ENCODE assay signal across 9 cellular contexts in the genomic region with DNA sequence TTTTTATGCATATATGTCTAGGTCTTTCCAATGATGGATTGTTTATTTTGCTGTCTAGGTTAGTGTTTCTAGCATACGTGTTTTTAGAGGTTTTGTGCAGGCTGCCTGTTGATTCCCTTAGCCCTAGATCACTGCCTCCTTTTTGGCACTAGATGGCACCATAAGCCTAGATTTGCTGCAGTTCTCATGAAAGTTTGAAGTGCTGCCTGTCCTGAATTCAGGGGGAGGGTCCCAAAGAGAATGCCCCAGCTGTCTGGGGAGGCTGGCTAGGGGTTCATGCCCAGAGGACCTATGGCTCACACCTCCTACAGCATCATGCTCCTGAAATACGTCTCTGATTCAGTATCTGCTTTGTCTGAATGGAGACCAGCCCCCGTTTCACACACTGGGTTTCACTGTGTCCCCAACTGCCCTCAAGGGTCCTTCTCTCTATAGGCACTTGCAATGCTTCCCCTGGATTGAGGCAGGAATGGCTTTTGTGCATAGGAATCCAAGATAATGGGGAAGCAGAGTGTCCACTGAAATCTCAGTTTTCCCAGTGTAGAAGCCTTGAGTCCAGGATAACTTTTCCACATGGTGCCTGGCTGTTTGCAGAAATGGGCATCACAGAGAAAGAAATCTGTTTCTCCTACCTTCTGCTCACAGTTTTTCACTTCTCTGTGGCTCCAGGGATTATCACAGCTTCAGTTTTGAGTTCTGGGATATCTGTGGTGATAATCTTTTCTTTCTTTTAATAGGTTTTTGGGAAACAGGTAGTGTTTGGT. TPM values are rescaled to one million over a fixed set of nuclear protein-coding genes. Genes with fewer than 3 reads are reported as not detected.
DNase-seq lines count a peak whose midpoint lies in the region; ATAC-seq, FAIRE-seq and TF ChIP-seq lines count a peak whose summit lies in the region.
"Had no signal": no experiment of that assay in that cellular context is flagged by ENCODE, and none has a peak within 500 bp of the region (broad histone marks: within the 10 kb centered on the region; RNA-seq: fewer than 3 reads in every experiment).

No MANE protein-coding gene starts in this region.

- 48% methylated on average over 3 of the region's 3 CpGs for WGBS in GM12878 (ENCODE audit: insufficient coverage, insufficient replicate concordance, low lambda C conversion rate, missing lambda C conversion rate)
- no CpG with 5 or more reads among the region's 3 CpGs for WGBS in iPS DF 6.9 (ENCODE audit: insufficient coverage, insufficient read length)

- no peaks in the 10 kb centered on the region for H3K4me1 Mint-ChIP-seq in T-helper 17 cell

- RAD21 ChIA-PET in GM12878 (lab: Charles Lee; ENCODE audit: unreplicated experiment): no interaction called here

- no peak overlapping the region for H3K4me3 ChIP-seq in GM12878
- H3K4me3 ChIP-seq in iPS DF 6.9 (ENCODE audit: low read length): no peak overlapping the region

- TF ChIP-seq EP300 in GM12878 (IDR thresholded peaks at IDR 0.05; ENCODE audit: borderline replicate concordance in 1 of 2, control insufficient read depth in 1 of 2, low read depth in 2 of 2, low read length in 2 of 2): no peak

- H3K9me3 ChIP-seq in T-helper 17 cell (ENCODE audit: control insufficient read depth, low read length, poor library complexity, severe bottlenecking) (no peaks in the 10 kb centered on the region), GM12878 (replicated peaks; ENCODE audit: control insufficient read depth, insufficient read depth, low read length) (peaks cover 3% of the 10 kb centered on the region; the same call in 2 of the 3 replicates), iPS DF 6.9 (ENCODE audit: control insufficient read depth, insufficient read depth, low read length) (no peaks in the 10 kb centered on the region; the same call in 1 of the 2 replicates)

- DNase-seq in NCI-H524 (lab: John Stamatoyannopoulos, UW) (peak; percentile 27 to 50), NCI-H524 treated with DMSO at 0.1 percent for 48 hours (lab: John Stamatoyannopoulos, UW) (no peak), NCI-H1417 treated with DMSO at 0.1 percent for 48 hours (lab: John Stamatoyannopoulos, UW) (peak; percentile 34), T-helper 17 cell (peak in 2 of 3 donors; percentile 15 to 16), GM12878 (ENCODE audit: low read depth, low spot score) (peak; percentile 35), iPS DF 6.9 (ENCODE audit: low read depth, low spot score) (peak; percentile 77)
- peak; percentile 31 for DNase-seq in stimulated activated CD4-positive, alpha-beta T cell treated with anti-CD3 and anti-CD28 coated beads, Interleukin-2, amount 100 ng/mL, for 4 hours (ENCODE audit: low read depth)

- no peak overlapping the region for H3K4me3 Mint-ChIP-seq in T-helper 17 cell

- ATAC-seq in T-helper 17 cell: peak; percentile 77
- ATAC-seq in GM12878: peak; percentile 90
- ATAC-seq in GM19397 (IDR thresholded peaks at IDR 0.05; ENCODE audit: unreplicated experiment): no peak

- peak; percentile 90 for FAIRE-seq in GM12878 (lab: Jason Lieb, UNC)

- H2AFZ ChIP-seq in GM12878 (ENCODE audit: control insufficient read depth, low read depth, low read length): no peak overlapping the region

- H3K9ac ChIP-seq in GM12878 (ENCODE audit: control insufficient read depth, insufficient read depth, low read length): no peak overlapping the region

- TF ChIP-seq RAD21 in GM12878 (IDR thresholded peaks at IDR 0.05; ENCODE audit: insufficient read depth, low read depth, low read length): peak; percentile 95

- in situ Hi-C loops in GM12878 (cut with MboI): loop anchor here (5.0 kb wide), 2 partner anchors 161 to 861 kb away; no protein-coding TSS in a partner anchor

- H3K27ac ChIP-seq in GM12878 (ENCODE audit: control insufficient read depth, insufficient read depth): no peak overlapping the region
- H3K27ac ChIP-seq in iPS DF 6.9 (ENCODE audit: low read length): no peak overlapping the region
- H3K27ac ChIP-seq: epithelial cell of prostate had no signal

- H3K4me1 ChIP-seq in GM12878 (ENCODE audit: control insufficient read depth, insufficient read depth, low read length) (no peaks in the 10 kb centered on the region), iPS DF 6.9 (ENCODE audit: control insufficient read depth, insufficient read depth, low read length) (no peaks in the 10 kb centered on the region; the same call in 1 of the 2 replicates)

- H3K36me3 ChIP-seq in GM12878 (ENCODE audit: control insufficient read depth in 2 of 2, insufficient read depth in 2 of 2, low read length in 1 of 2) (no peaks in the 10 kb centered on the region), iPS DF 6.9 (ENCODE audit: control insufficient read depth, insufficient read depth, low read length) (no peaks in the 10 kb centered on the region)

- CTCF ChIA-PET in GM12878 (lab: Yijun Ruan, JAX): interaction anchor here (0.9 to 4.2 kb wide), 9 partner anchors 21 to 632 kb away, joined by 3 to 33 read pairs (median 3); no protein-coding TSS in a partner anchor

- POLR2A ChIA-PET in GM12878 (lab: Charles Lee): no interaction called here

- BruUV-seq in GM12878 (replicated peaks; lab: Mats Ljungman, UMichigan): no TSS peak

- peaks cover 8% of the 10 kb centered on the region for H3K27me3 Mint-ChIP-seq in T-helper 17 cell

- no peak overlapping the region for H3K4me2 ChIP-seq in GM12878 (ENCODE audit: control insufficient read depth, insufficient read depth)

- no peak overlapping the region for H3K27ac Mint-ChIP-seq in T-helper 17 cell

- no peaks in the 10 kb centered on the region for H3K79me2 ChIP-seq in GM12878 (ENCODE audit: control insufficient read depth, insufficient read depth, low read length)

- SMC1A ChIA-PET in GM12878 (lab: Charles Lee; ENCODE audit: uncharacterized antibody, unreplicated experiment): interaction anchor here (0.7 to 1.6 kb wide), 4 partner anchors 21 to 1230 kb away, joined by 3 to 4 read pairs (median 3); no protein-coding TSS in a partner anchor

- no peaks in the 10 kb centered on the region for H3K36me3 Mint-ChIP-seq in T-helper 17 cell (ENCODE audit: low read depth)

- intact Hi-C loops in GM12878 (cut with micrococcal nuclease; ENCODE audit: unreplicated experiment): loop anchor here (1.0 to 5.0 kb wide), 2 partner anchors 157 to 851 kb away; no protein-coding TSS in a partner anchor

- H3K27me3 ChIP-seq in GM12878 (replicated peaks in 1 of 2; ENCODE audit: control insufficient read depth in 2 of 2, insufficient read depth in 2 of 2, low read length in 1 of 2) (no peaks in the 10 kb centered on the region), iPS DF 6.9 (ENCODE audit: control insufficient read depth, insufficient read depth, low read length) (no peaks in the 10 kb centered on the region)

- TF ChIP-seq POLR2A in GM12878 (IDR thresholded peaks at IDR 0.05; ENCODE audit: low read depth, low read length): no peak

- no peaks in the 10 kb centered on the region for H4K20me1 ChIP-seq in GM12878 (ENCODE audit: control insufficient read depth, insufficient read depth)

- TF ChIP-seq CTCF in GM12878 (IDR thresholded peaks at IDR 0.05 in 2 of 3, conservative IDR thresholded peaks at IDR 0.05 in 1 of 3; ENCODE audit: control insufficient read depth in 2 of 3, extremely low read depth in 1 of 3, insufficient read depth in 1 of 3, low read depth in 3 of 3, low read length in 3 of 3): peak; percentile 80 to 83 (median 83)

TF ChIP-seq in GM12878, 131 proteins besides CTCF, POLR2A, EP300 and RAD21 (continues in another document):
- TF ChIP-seq, protein P1, sequence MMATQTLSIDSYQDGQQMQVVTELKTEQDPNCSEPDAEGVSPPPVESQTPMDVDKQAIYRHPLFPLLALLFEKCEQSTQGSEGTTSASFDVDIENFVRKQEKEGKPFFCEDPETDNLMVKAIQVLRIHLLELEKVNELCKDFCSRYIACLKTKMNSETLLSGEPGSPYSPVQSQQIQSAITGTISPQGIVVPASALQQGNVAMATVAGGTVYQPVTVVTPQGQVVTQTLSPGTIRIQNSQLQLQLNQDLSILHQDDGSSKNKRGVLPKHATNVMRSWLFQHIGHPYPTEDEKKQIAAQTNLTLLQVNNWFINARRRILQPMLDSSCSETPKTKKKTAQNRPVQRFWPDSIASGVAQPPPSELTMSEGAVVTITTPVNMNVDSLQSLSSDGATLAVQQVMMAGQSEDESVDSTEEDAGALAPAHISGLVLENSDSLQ (IDR thresholded peaks at IDR 0.05): no peak
- TF ChIP-seq SMC3 (IDR thresholded peaks at IDR 0.05; ENCODE audit: borderline replicate concordance, low read length) (peak; percentile 67), PAX8 (IDR thresholded peaks at IDR 0.05) (no peak), CREB1 (IDR thresholded peaks at IDR 0.05; ENCODE audit: low read depth) (no peak), RCOR1 (conservative IDR thresholded peaks at IDR 0.05; ENCODE audit: low read depth, low read length) (no peak)

RNA-seq across cellular contexts. Expression of a gene that starts 14.2 kb away (rescaled TPM):
- total RNA-seq in T-helper 17 cell (10 to 100 TPM; 33.5 to 47.2 TPM), GM12878 (2014; rRNA removed) (67.0 and 75.9 TPM in 2 replicates), GM12878 (2014; rRNA removed; fragmentation: Illumina TruSeq; extraction: Trizol) (73.7 and 76.7 TPM in 2 replicates), GM12878 (2021) (83.7 and 84.6 TPM in 2 replicates)
- total RNA-seq in GM12878 (2013; cell fraction: nucleolus; rRNA removed): 57.3 and 68.1 TPM in 2 replicates
- polyA plus RNA-seq in GM12878 (2011; ENCODE audit: low read depth): 38.1 TPM
- polyA plus RNA-seq in GM12878 (2011; rRNA removed) (60.8 and 77.3 TPM in 2 replicates), GM12878 (2014; fragmentation: Illumina TruSeq; extraction: Trizol) (70.6 TPM in 2 replicates), GM12878 (2014; fragmentation: Nextera tagmentation; extraction: Ambion mirVana) (10 to 100 TPM; 52.6 to 56.7 TPM), GM12878 (2014; rRNA removed) (50.8 and 56.8 TPM in 2 replicates), GM12878 (2016; fragmentation: Nextera tagmentation; extraction: Ambion mirVana) (10 to 100 TPM; 68.6 to 68.8 TPM)
- 54.4 and 59.1 TPM in 2 replicates for polyA plus RNA-seq in GM12878 (2011; cell fraction: cytosol; rRNA removed)
- polyA plus RNA-seq in GM12878 (2011; cell fraction: nucleus; rRNA removed): 27.3 and 35.3 TPM in 2 replicates
- 24.7 and 24.9 TPM in 2 replicates for polyA plus RNA-seq in GM12878 (2012)
- 121 and 164 TPM in 2 replicates for polyA minus RNA-seq in GM12878 (2011; rRNA and poly(A)+ RNA removed)
- polyA minus RNA-seq in GM12878 (2011; cell fraction: cytosol; rRNA and poly(A)+ RNA removed): 20.5 and 21.8 TPM in 2 replicates
- polyA minus RNA-seq in GM12878 (2011; cell fraction: nucleus; rRNA and poly(A)+ RNA removed): 30.3 and 67.5 TPM in 2 replicates
